18 cellular contexts compared by ENCODE assay signal in genomic region chr9:115396071-115396529, GRCh38.
DNase-seq lines count a peak whose midpoint lies in the region; ATAC-seq and TF ChIP-seq lines count a peak whose summit lies in the region.
"Had no signal": no experiment of that assay in that cellular context is flagged by ENCODE, and none has a peak within 500 bp of the region (broad histone marks: within the 10 kb centered on the region; RNA-seq: fewer than 3 reads in every experiment).

No MANE protein-coding gene starts in this region.

- H3K4me1 ChIP-seq in tibial artery = peaks cover 0 to 46% (median 18%) of the 10 kb centered on the region in 4 donors
- H3K4me1 ChIP-seq: parathyroid adenoma had no signal

- H3K4me3 ChIP-seq in choroid plexus epithelial cell (ENCODE audit: low read depth, low read length) = no peak overlapping the region
- H3K4me3 ChIP-seq in tibial artery = no peak overlapping the region

- no peak for DNase-seq in Right ventricle myocardium inferior (ENCODE audit: missing footprints)
- DNase-seq in cardiac septum (ENCODE audit: low spot score) = no peak
- peak; percentile 85 for DNase-seq in OCI-M1 (lab: John Stamatoyannopoulos, UW)
- DNase-seq in choroid plexus epithelial cell (ENCODE audit: low read depth) = peak; percentile 26
- no peak for DNase-seq in tibial artery
- no peak for DNase-seq in pons (ENCODE audit: low spot score)
- no peak for DNase-seq in middle frontal gyrus (ENCODE audit: extremely low spot score, low spot score)
- DNase-seq: activated CD8-positive, alpha-beta memory T cell treated with anti-CD3 and anti-CD28 coated beads for 24 hours; hippocampal formation; MV-4-11; stimulated activated naive CD4-positive, alpha-beta T cell treated with Interleukin-2 at 50 U/mL for 16 hours; SW 1271 had no signal

- no peaks in the 10 kb centered on the region for H3K9me3 ChIP-seq in tibial artery

- intact Hi-C loops in Right ventricle myocardium inferior (cut with DNase I) (no loop called here), cardiac septum (cut with DNase I) (no loop called here), tibial artery (cut with DNase I; ENCODE audit: low total_unique reads) (loop anchor here (10.0 kb wide), 1 partner anchor 99 kb away; no protein-coding TSS in a partner anchor)

- no peaks in the 10 kb centered on the region for H3K27me3 ChIP-seq in tibial artery

- no peak for TF ChIP-seq CTCF in choroid plexus epithelial cell (conservative IDR thresholded peaks at IDR 0.05; ENCODE audit: low read depth, low read length)
- no peak for TF ChIP-seq CTCF in tibial artery (IDR thresholded peaks at IDR 0.05)

- ATAC-seq in Right ventricle myocardium inferior (peak; percentile 40), GM19324 (IDR thresholded peaks at IDR 0.05; ENCODE audit: low FRiP score, unreplicated experiment) (no peak)
- ATAC-seq: activated T-helper 17 cell treated with anti-CD3 and anti-CD28 coated beads, Interleukin-2, amount 50 U/mL, for 72 hours; esophagus mucosa; HCT116; WTC11 had no signal

- no peaks in the 10 kb centered on the region for H3K36me3 ChIP-seq in tibial artery

- peak overlapping the region; percentile 87 to 89 for H3K27ac ChIP-seq in tibial artery
- H3K27ac ChIP-seq: parathyroid adenoma had no signal

Comparison
In these comparisons a context has a peak if more than half of its experiments do, and no peak if none do; other contexts are left out.
1. DNase-seq: peak in OCI-M1 (single experiment) and choroid plexus epithelial cell (single experiment); none in Right ventricle myocardium inferior (single experiment), cardiac septum (single experiment), tibial artery (0 of 2), pons (single experiment) and middle frontal gyrus (single experiment).